23 cellular contexts compared by ENCODE assay signal in the genomic region with DNA sequence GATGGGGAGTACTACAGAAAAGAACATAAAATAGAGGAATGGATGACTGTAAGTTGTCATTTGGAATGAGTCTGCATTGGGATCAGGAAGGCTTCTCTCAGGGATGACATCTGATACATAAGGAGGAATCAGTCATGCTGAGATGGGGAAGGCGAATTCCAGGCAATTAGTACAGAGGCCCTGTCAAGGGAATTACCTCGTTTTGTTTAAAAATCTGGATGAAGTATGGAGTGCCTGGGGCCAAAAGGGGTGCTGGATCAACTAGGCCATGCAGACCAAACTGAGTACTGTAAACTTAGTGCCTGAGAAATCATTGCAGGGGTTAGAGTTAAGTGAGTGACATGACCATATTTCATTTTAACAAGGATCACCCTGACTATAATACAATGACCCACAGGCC. TPM values are rescaled to one million over a fixed set of nuclear protein-coding genes. Genes with fewer than 3 reads are reported as not detected.
DNase-seq lines count a peak whose midpoint lies in the region; TF ChIP-seq lines count a peak whose summit lies in the region.
"Had no signal": no experiment of that assay in that cellular context is flagged by ENCODE, and none has a peak within 500 bp of the region (broad histone marks: within the 10 kb centered on the region; RNA-seq: fewer than 3 reads in every experiment).

No MANE protein-coding gene starts in this region.

- peak; percentile 20 for DNase-seq in NCI-H446 treated with DMSO at 0.1 percent for 48 hours (lab: John Stamatoyannopoulos, UW)
- DNase-seq in glutamatergic neuron, result peak; percentile 15
- DNase-seq in osteocyte (ENCODE audit: extremely low spot score, unreplicated experiment), result no peak
- no peak for DNase-seq in OCI-M1 (lab: John Stamatoyannopoulos, UW)
- DNase-seq in activated naive CD4-positive, alpha-beta T cell treated with anti-CD3 and anti-CD28 coated beads, Interleukin-2, amount 10 ng/mL, durations not matched to agents 7 days and 5 days, result no peak
- no peak for DNase-seq in hippocampal formation (lab: John Stamatoyannopoulos, UW)
- no peak for DNase-seq in stimulated activated naive CD4-positive, alpha-beta T cell treated with Interleukin-2 at 50 U/mL for 16 hours (lab: John Stamatoyannopoulos, UW)
- DNase-seq: activated CD4-positive, alpha-beta T cell treated with anti-CD3 and anti-CD28 coated beads for 36 hours; activated CD8-positive, alpha-beta memory T cell treated with anti-CD3 and anti-CD28 coated beads for 24 hours; activated naive CD4-positive, alpha-beta T cell treated with anti-CD3 and anti-CD28 coated beads for 36 hours; activated T-cell treated with anti-CD3 and anti-CD28 coated beads, Interleukin-2, amount 50 U/mL, for 48 hours; Calu3; H9; NCI-H2227 treated with DMSO at 0.1 percent for 48 hours; NK-92 treated with Interleukin-12 subunit alpha and Interleukin-12 subunit beta, amount 100 ng/mL, for 24 hours; stomach; upper lobe of right lung had no signal

- CTCF ChIA-PET in HEK293 (lab: Yijun Ruan, JAX), result interaction anchor here (0.9 kb wide), 1 partner anchor 70 kb away, joined by 3 read pairs; no protein-coding TSS in a partner anchor
- CTCF ChIA-PET in activated naive CD4-positive, alpha-beta T cell treated with anti-CD3 and anti-CD28 coated beads, Interleukin-2, amount 10 ng/mL, durations not matched to agents 7 days and 5 days (lab: Charles Lee), result no interaction called here

- no peak overlapping the region for H3K4me3 ChIP-seq in HEK293 (ENCODE audit: low read depth, low read length)
- H3K4me3 ChIP-seq: stomach, upper lobe of right lung had no signal

- H3K4me3 Mint-ChIP-seq in glutamatergic neuron (ENCODE audit: unreplicated experiment) (peak overlapping the region; percentile 27), osteocyte (ENCODE audit: unreplicated experiment) (no peak overlapping the region)
- no peak overlapping the region for H3K4me3 Mint-ChIP-seq in activated naive CD4-positive, alpha-beta T cell treated with anti-CD3 and anti-CD28 coated beads, Interleukin-2, amount 10 ng/mL, durations not matched to agents 7 days and 5 days
- H3K4me3 Mint-ChIP-seq: activated CD4-positive, alpha-beta T cell treated with anti-CD3 and anti-CD28 coated beads for 36 hours; activated naive CD4-positive, alpha-beta T cell treated with anti-CD3 and anti-CD28 coated beads for 36 hours; H9; IgD-negative memory B cell had no signal

- no peaks in the 10 kb centered on the region; a peak in 1 of 3 replicates for H3K36me3 ChIP-seq in HEK293 (ENCODE audit: control insufficient read depth in 2 of 2, insufficient read depth in 1 of 2, low read length in 2 of 2)
- H3K36me3 ChIP-seq: stomach, upper lobe of right lung had no signal

- peaks cover 36% of the 10 kb centered on the region for H3K4me1 ChIP-seq in HEK293 (ENCODE audit: control insufficient read depth, insufficient read depth, low read length)
- H3K4me1 ChIP-seq: upper lobe of right lung had no signal

- POLR2A ChIA-PET in HEK293 (lab: Yijun Ruan, JAX), result no interaction called here

- peaks cover 11% of the 10 kb centered on the region for H3K27me3 Mint-ChIP-seq in glutamatergic neuron (ENCODE audit: unreplicated experiment)
- H3K27me3 Mint-ChIP-seq in osteocyte (ENCODE audit: unreplicated experiment), result no peaks in the 10 kb centered on the region
- no peaks in the 10 kb centered on the region for H3K27me3 Mint-ChIP-seq in activated naive CD4-positive, alpha-beta T cell treated with anti-CD3 and anti-CD28 coated beads, Interleukin-2, amount 10 ng/mL, durations not matched to agents 7 days and 5 days
- H3K27me3 Mint-ChIP-seq: activated CD4-positive, alpha-beta T cell treated with anti-CD3 and anti-CD28 coated beads for 36 hours; IgD-negative memory B cell had no signal

- TF ChIP-seq CTCF in HEK293 (tag by site-specific recombination; IDR thresholded peaks at IDR 0.05) (no peak), glutamatergic neuron (IDR thresholded peaks at IDR 0.05; ENCODE audit: partially characterized antibody, unreplicated experiment) (no peak), osteocyte (IDR thresholded peaks at IDR 0.05) (no peak)

- peak overlapping the region; percentile 76 for H3K27ac Mint-ChIP-seq in glutamatergic neuron (ENCODE audit: unreplicated experiment)
- H3K27ac Mint-ChIP-seq in osteocyte (ENCODE audit: unreplicated experiment), result peak overlapping the region; percentile 36
- no peak overlapping the region for H3K27ac Mint-ChIP-seq in activated naive CD4-positive, alpha-beta T cell treated with anti-CD3 and anti-CD28 coated beads, Interleukin-2, amount 10 ng/mL, durations not matched to agents 7 days and 5 days
- H3K27ac Mint-ChIP-seq: activated CD4-positive, alpha-beta T cell treated with anti-CD3 and anti-CD28 coated beads for 36 hours; activated naive CD4-positive, alpha-beta T cell treated with anti-CD3 and anti-CD28 coated beads for 36 hours; H9; IgD-negative memory B cell had no signal

- no peaks in the 10 kb centered on the region for H3K36me3 Mint-ChIP-seq in glutamatergic neuron (ENCODE audit: unreplicated experiment)
- H3K36me3 Mint-ChIP-seq in osteocyte (ENCODE audit: unreplicated experiment), result no peaks in the 10 kb centered on the region
- H3K36me3 Mint-ChIP-seq in activated naive CD4-positive, alpha-beta T cell treated with anti-CD3 and anti-CD28 coated beads, Interleukin-2, amount 10 ng/mL, durations not matched to agents 7 days and 5 days, result no peaks in the 10 kb centered on the region

- peaks cover 67% of the 10 kb centered on the region for H3K4me1 Mint-ChIP-seq in glutamatergic neuron (ENCODE audit: low read depth, unreplicated experiment)
- H3K4me1 Mint-ChIP-seq in osteocyte (ENCODE audit: unreplicated experiment), result peaks cover 11% of the 10 kb centered on the region
- H3K4me1 Mint-ChIP-seq in activated naive CD4-positive, alpha-beta T cell treated with anti-CD3 and anti-CD28 coated beads, Interleukin-2, amount 10 ng/mL, durations not matched to agents 7 days and 5 days, result no peaks in the 10 kb centered on the region
- H3K4me1 Mint-ChIP-seq: IgD-negative memory B cell had no signal

- H3K9me3 ChIP-seq in HEK293 (ENCODE audit: control insufficient read depth, insufficient read depth, low read depth, low read length), result no peaks in the 10 kb centered on the region
- H3K9me3 ChIP-seq: stomach, upper lobe of right lung had no signal

- peaks cover 14% of the 10 kb centered on the region for H3K9me3 Mint-ChIP-seq in glutamatergic neuron (ENCODE audit: unreplicated experiment)
- H3K9me3 Mint-ChIP-seq in osteocyte (ENCODE audit: unreplicated experiment), result no peaks in the 10 kb centered on the region
- no peaks in the 10 kb centered on the region for H3K9me3 Mint-ChIP-seq in activated naive CD4-positive, alpha-beta T cell treated with anti-CD3 and anti-CD28 coated beads, Interleukin-2, amount 10 ng/mL, durations not matched to agents 7 days and 5 days
- H3K9me3 Mint-ChIP-seq: activated naive CD4-positive, alpha-beta T cell treated with anti-CD3 and anti-CD28 coated beads for 36 hours; H9; IgD-negative memory B cell had no signal

- H3K27ac ChIP-seq in HEK293 (ENCODE audit: extremely low read depth, low read depth, low read length), result peak overlapping the region; percentile 42; the same call in 1 of the 2 replicates
- H3K27ac ChIP-seq: C4-2B, upper lobe of right lung had no signal

TF ChIP-seq in HEK293, 187 proteins besides CTCF, POLR2A, EP300 and RAD21 (continues in another document):
- TF ChIP-seq, protein P1, sequence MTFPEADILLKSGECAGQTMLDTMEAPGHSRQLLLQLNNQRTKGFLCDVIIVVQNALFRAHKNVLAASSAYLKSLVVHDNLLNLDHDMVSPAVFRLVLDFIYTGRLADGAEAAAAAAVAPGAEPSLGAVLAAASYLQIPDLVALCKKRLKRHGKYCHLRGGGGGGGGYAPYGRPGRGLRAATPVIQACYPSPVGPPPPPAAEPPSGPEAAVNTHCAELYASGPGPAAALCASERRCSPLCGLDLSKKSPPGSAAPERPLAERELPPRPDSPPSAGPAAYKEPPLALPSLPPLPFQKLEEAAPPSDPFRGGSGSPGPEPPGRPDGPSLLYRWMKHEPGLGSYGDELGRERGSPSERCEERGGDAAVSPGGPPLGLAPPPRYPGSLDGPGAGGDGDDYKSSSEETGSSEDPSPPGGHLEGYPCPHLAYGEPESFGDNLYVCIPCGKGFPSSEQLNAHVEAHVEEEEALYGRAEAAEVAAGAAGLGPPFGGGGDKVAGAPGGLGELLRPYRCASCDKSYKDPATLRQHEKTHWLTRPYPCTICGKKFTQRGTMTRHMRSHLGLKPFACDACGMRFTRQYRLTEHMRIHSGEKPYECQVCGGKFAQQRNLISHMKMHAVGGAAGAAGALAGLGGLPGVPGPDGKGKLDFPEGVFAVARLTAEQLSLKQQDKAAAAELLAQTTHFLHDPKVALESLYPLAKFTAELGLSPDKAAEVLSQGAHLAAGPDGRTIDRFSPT (tag by site-specific recombination; IDR thresholded peaks at IDR 0.05), result 0 out of 2 replicates have a peak, but pooled peaks have one; percentile 34
- TF ChIP-seq ZNF629 (tag by site-specific recombination; IDR thresholded peaks at IDR 0.05) (peak; percentile 34; the same call in 1 of the 2 replicates), ZNF433 (tag by site-specific recombination; IDR thresholded peaks at IDR 0.05; ENCODE audit: low read depth) (no peak), ZNF155 (tag by site-specific recombination; IDR thresholded peaks at IDR 0.05) (no peak), ZNF48 (tag by site-specific recombination; IDR thresholded peaks at IDR 0.05) (no peak), ZNF843 (tag by site-specific recombination; IDR thresholded peaks at IDR 0.05) (peak; percentile 74; the same call in 1 of the 2 replicates)
- TF ChIP-seq, protein P2, sequence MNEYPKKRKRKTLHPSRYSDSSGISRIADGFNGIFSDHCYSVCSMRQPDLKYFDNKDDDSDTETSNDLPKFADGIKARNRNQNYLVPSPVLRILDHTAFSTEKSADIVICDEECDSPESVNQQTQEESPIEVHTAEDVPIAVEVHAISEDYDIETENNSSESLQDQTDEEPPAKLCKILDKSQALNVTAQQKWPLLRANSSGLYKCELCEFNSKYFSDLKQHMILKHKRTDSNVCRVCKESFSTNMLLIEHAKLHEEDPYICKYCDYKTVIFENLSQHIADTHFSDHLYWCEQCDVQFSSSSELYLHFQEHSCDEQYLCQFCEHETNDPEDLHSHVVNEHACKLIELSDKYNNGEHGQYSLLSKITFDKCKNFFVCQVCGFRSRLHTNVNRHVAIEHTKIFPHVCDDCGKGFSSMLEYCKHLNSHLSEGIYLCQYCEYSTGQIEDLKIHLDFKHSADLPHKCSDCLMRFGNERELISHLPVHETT (tag by site-specific recombination; IDR thresholded peaks at IDR 0.05), result no peak

RNA-seq across cellular contexts. Expression of a gene that starts 30.5 kb away (rescaled TPM):
- total RNA-seq in glutamatergic neuron (ENCODE audit: unreplicated experiment), result 88.2 TPM
- 1.8 and 2.0 TPM in 2 replicates for total RNA-seq in osteocyte
- total RNA-seq: Calu3, dermis microvascular lymphatic vessel endothelial cell, MCF 10A, renal cortical epithelial cell had no signal

Comparison
In these comparisons a context has a peak if more than half of its experiments do, and no peak if none do; other contexts are left out.
1. DNase-seq: peak in NCI-H446 treated with DMSO at 0.1 percent for 48 hours (single experiment) and glutamatergic neuron (single experiment); none in osteocyte (single experiment), OCI-M1 (single experiment), activated naive CD4-positive, alpha-beta T cell treated with anti-CD3 and anti-CD28 coated beads, Interleukin-2, amount 10 ng/mL, durations not matched to agents 7 days and 5 days (single experiment), hippocampal formation (0 of 2) and stimulated activated naive CD4-positive, alpha-beta T cell treated with Interleukin-2 at 50 U/mL for 16 hours (single experiment).
2. RNA of a gene that starts 30.5 kb away (total RNA-seq): 88.2 TPM in glutamatergic neuron (single experiment); 1.8 to 2.0 TPM in osteocyte; every median in the first group is over 10 times any median in the second.